1 cellular context compared by ENCODE assay signal in the genomic region with DNA sequence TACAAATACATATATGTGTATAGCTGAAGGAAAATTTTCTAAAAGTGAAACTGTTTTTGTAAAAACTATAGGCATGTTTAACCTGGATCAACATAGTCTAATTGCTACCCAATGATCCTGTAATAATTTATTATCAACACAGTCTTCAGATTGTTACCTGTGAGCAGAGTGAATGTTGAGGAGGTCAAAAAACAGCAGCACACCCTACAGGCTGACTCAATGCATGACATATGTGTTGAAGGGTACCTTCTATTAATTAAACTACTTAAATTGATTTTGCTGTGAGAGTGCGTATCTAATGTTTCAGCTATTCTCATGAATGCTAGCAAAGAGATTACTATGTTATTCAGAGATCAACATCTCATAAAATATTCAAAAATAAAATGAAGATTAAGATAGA.
TF ChIP-seq lines count a peak whose summit lies in the region.

No MANE protein-coding gene starts in this region.

TF ChIP-seq in GM12878, 131 proteins besides CTCF, POLR2A, EP300 and RAD21 (continued from another document):
- TF ChIP-seq, protein P1, sequence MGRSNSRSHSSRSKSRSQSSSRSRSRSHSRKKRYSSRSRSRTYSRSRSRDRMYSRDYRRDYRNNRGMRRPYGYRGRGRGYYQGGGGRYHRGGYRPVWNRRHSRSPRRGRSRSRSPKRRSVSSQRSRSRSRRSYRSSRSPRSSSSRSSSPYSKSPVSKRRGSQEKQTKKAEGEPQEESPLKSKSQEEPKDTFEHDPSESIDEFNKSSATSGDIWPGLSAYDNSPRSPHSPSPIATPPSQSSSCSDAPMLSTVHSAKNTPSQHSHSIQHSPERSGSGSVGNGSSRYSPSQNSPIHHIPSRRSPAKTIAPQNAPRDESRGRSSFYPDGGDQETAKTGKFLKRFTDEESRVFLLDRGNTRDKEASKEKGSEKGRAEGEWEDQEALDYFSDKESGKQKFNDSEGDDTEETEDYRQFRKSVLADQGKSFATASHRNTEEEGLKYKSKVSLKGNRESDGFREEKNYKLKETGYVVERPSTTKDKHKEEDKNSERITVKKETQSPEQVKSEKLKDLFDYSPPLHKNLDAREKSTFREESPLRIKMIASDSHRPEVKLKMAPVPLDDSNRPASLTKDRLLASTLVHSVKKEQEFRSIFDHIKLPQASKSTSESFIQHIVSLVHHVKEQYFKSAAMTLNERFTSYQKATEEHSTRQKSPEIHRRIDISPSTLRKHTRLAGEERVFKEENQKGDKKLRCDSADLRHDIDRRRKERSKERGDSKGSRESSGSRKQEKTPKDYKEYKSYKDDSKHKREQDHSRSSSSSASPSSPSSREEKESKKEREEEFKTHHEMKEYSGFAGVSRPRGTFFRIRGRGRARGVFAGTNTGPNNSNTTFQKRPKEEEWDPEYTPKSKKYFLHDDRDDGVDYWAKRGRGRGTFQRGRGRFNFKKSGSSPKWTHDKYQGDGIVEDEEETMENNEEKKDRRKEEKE (IDR thresholded peaks at IDR 0.05), result no peak
- TF ChIP-seq, protein P2, sequence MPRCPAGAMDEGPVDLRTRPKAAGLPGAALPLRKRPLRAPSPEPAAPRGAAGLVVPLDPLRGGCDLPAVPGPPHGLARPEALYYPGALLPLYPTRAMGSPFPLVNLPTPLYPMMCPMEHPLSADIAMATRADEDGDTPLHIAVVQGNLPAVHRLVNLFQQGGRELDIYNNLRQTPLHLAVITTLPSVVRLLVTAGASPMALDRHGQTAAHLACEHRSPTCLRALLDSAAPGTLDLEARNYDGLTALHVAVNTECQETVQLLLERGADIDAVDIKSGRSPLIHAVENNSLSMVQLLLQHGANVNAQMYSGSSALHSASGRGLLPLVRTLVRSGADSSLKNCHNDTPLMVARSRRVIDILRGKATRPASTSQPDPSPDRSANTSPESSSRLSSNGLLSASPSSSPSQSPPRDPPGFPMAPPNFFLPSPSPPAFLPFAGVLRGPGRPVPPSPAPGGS (IDR thresholded peaks at IDR 0.05; ENCODE audit: borderline replicate concordance, insufficient read depth, low read depth, low read length, poor library complexity, severe bottlenecking), result no peak
- no peak for TF ChIP-seq ZNF274 (IDR thresholded peaks at IDR 0.05; ENCODE audit: insufficient read depth, insufficient read length)
- no peak for TF ChIP-seq SREBF1 (IDR thresholded peaks at IDR 0.05; ENCODE audit: low read length)
- TF ChIP-seq, protein P3, sequence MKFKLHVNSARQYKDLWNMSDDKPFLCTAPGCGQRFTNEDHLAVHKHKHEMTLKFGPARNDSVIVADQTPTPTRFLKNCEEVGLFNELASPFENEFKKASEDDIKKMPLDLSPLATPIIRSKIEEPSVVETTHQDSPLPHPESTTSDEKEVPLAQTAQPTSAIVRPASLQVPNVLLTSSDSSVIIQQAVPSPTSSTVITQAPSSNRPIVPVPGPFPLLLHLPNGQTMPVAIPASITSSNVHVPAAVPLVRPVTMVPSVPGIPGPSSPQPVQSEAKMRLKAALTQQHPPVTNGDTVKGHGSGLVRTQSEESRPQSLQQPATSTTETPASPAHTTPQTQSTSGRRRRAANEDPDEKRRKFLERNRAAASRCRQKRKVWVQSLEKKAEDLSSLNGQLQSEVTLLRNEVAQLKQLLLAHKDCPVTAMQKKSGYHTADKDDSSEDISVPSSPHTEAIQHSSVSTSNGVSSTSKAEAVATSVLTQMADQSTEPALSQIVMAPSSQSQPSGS (IDR thresholded peaks at IDR 0.05; ENCODE audit: low read length), result no peak
- TF ChIP-seq KAT2A (conservative IDR thresholded peaks at IDR 0.05; ENCODE audit: control insufficient read depth, low read depth, low read length), result no peak
- no peak for TF ChIP-seq GABPA (IDR thresholded peaks at IDR 0.05; ENCODE audit: low read depth)
- no peak for TF ChIP-seq RB1 (IDR thresholded peaks at IDR 0.05; ENCODE audit: borderline replicate concordance)
- no peak for TF ChIP-seq BHLHE40 (IDR thresholded peaks at IDR 0.05; ENCODE audit: borderline replicate concordance in 1 of 2, low read depth in 2 of 2, low read length in 1 of 2)
